29 cellular contexts compared by ENCODE assay signal in the genomic region with DNA sequence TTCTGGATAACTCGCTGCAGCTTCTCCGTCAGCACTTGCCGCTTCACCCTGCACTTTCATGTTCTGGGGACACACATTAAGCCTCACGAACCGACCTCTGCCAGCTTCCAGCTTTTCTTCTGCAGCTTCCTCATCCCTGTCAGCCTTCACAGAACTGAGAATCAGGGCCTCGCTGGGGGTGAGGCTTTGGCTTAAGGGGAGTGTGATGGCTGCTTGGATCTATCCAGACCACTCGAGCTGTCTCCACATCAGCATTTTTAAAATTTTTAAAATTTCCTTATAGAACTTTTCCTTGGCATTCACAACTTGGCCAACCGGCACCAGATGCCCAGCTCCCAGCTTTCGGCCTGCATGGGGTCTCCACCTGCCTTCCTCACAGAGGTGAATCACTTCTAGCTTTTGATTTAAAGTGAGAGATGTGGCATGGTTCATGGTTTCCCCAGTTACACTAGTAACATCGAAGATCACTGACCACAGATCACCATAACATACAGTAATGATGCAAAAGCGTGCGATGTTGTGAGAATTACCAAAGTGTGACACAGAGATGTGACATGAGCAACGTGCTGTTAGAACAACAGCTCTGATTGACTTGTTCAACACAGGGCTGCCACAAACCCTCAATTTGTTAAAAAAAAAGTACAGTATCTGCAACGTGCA.
"Had no signal": no experiment of that assay in that cellular context is flagged by ENCODE, and none has a peak within 500 bp of the region (broad histone marks: within the 10 kb centered on the region; RNA-seq: fewer than 3 reads in every experiment).

No MANE protein-coding gene starts in this region.

- H3K9me3 ChIP-seq: Peyer's patch, SJSA1 had no signal

- H3K4me3 Mint-ChIP-seq: activated B cell treated with CpG ODN at 0.5 μM for 24 hours; activated CD4-positive, alpha-beta T cell treated with anti-CD3 and anti-CD28 coated beads, Interleukin-2, amount 10 ng/mL, durations not matched to agents 24 days and 14 days; activated naive CD4-positive, alpha-beta T cell treated with anti-CD3 and anti-CD28 coated beads, Interleukin-2, amount 10 ng/mL, durations not matched to agents 7 days and 5 days; activated naive CD8-positive, alpha-beta T cell treated with anti-CD3 and anti-CD28 coated beads for 36 hours; activated T-cell treated with anti-CD3 and anti-CD28 coated beads, Interleukin-2, amount 50 U/mL, for 72 hours; IgD-negative memory B cell; T-helper 1 cell treated with Interleukin-12 subunit alpha and Interleukin-12 subunit beta and Interleukin-4 antibody, amounts not matched to agents 30 μg/mL and 1 μg/mL, for 36 hours had no signal

- H3K4me1 ChIP-seq: SJSA1 had no signal

- H3K36me3 ChIP-seq: brain microvascular endothelial cell, cardiac muscle cell, Peyer's patch, SJSA1 had no signal

- H3K27me3 Mint-ChIP-seq: activated CD4-positive, alpha-beta T cell treated with anti-CD3 and anti-CD28 coated beads, Interleukin-2, amount 10 ng/mL, durations not matched to agents 24 days and 14 days; activated naive CD8-positive, alpha-beta T cell treated with anti-CD3 and anti-CD28 coated beads for 36 hours; IgD-negative memory B cell had no signal

- H3K27me3 ChIP-seq: brain microvascular endothelial cell, cardiac muscle cell, Peyer's patch, SJSA1 had no signal

- H3K4me3 ChIP-seq: cardiac muscle cell, Peyer's patch, SJSA1 had no signal

- H3K27ac Mint-ChIP-seq: activated B cell treated with CpG ODN at 0.5 μM for 24 hours; activated CD4-positive, alpha-beta T cell treated with anti-CD3 and anti-CD28 coated beads, Interleukin-2, amount 10 ng/mL, durations not matched to agents 24 days and 14 days; activated naive CD4-positive, alpha-beta T cell treated with anti-CD3 and anti-CD28 coated beads, Interleukin-2, amount 10 ng/mL, durations not matched to agents 7 days and 5 days; activated naive CD8-positive, alpha-beta T cell treated with anti-CD3 and anti-CD28 coated beads for 36 hours; activated T-cell treated with anti-CD3 and anti-CD28 coated beads, Interleukin-2, amount 50 U/mL, for 72 hours; activated T-helper 2 cell treated with anti-CD3 and anti-CD28 coated beads, Interferon-gamma antibody, Interleukin-2, Interleukin-4, amounts not matched to agents 10 μg/mL and 5 μg/mL and 100 μg/mL, durations not matched to agents 14 hours and 24 hours and 36 hours; IgD-negative memory B cell; T-helper 1 cell treated with Interleukin-12 subunit alpha and Interleukin-12 subunit beta and Interleukin-4 antibody, amounts not matched to agents 30 μg/mL and 1 μg/mL, for 36 hours had no signal

- H3K36me3 Mint-ChIP-seq: activated naive CD4-positive, alpha-beta T cell treated with anti-CD3 and anti-CD28 coated beads, Interleukin-2, amount 10 ng/mL, durations not matched to agents 7 days and 5 days; activated naive CD8-positive, alpha-beta T cell treated with anti-CD3 and anti-CD28 coated beads for 36 hours; IgD-negative memory B cell had no signal

- H3K4me1 Mint-ChIP-seq: activated B cell treated with CpG ODN at 0.5 μM for 24 hours; activated CD4-positive, alpha-beta T cell treated with anti-CD3 and anti-CD28 coated beads, Interleukin-2, amount 10 ng/mL, durations not matched to agents 24 days and 14 days; activated naive CD4-positive, alpha-beta T cell treated with anti-CD3 and anti-CD28 coated beads, Interleukin-2, amount 10 ng/mL, durations not matched to agents 7 days and 5 days; activated naive CD8-positive, alpha-beta T cell treated with anti-CD3 and anti-CD28 coated beads for 36 hours; IgD-negative memory B cell had no signal

- H3K9me3 Mint-ChIP-seq: activated B cell treated with CpG ODN at 0.5 μM for 24 hours; activated naive CD4-positive, alpha-beta T cell treated with anti-CD3 and anti-CD28 coated beads, Interleukin-2, amount 10 ng/mL, durations not matched to agents 7 days and 5 days had no signal

- DNase-seq: activated B cell treated with CpG ODN at 0.5 μM for 24 hours; activated CD4-positive, alpha-beta T cell treated with anti-CD3 and anti-CD28 coated beads for 1 hour; activated CD4-positive, alpha-beta T cell treated with anti-CD3 and anti-CD28 coated beads, Interleukin-2, amount 50 U/mL, for 48 hours; activated gamma-delta T cell treated with Interleukin-2 at 50 U/mL for 16 hours; activated naive CD4-positive, alpha-beta T cell treated with anti-CD3 and anti-CD28 coated beads, Interleukin-2, amount 10 ng/mL, durations not matched to agents 7 days and 5 days; activated naive CD8-positive, alpha-beta T cell treated with anti-CD3 and anti-CD28 coated beads for 36 hours; activated T-cell treated with anti-CD3 and anti-CD28 coated beads, Interleukin-2, amount 50 U/mL, for 72 hours; brain microvascular endothelial cell; KG1; NCI-H1092; NCI-H1417; NCI-H1930; NCI-H2107; NCI-H2171 treated with DMSO at 0.1 percent for 48 hours; NCI-H226; NCI-H510A; NCI-H526 treated with DMSO at 0.1 percent for 48 hours; NK-92 treated with Interleukin-12 subunit alpha and Interleukin-12 subunit beta, amount 100 ng/mL, for 24 hours; OCI-M1; Peyer's patch; SHP77; T-helper 9 cell had no signal

- H3K27ac ChIP-seq: brain microvascular endothelial cell, cardiac muscle cell, Peyer's patch, RWPE1, SJSA1 had no signal
